Comparison of ENCODE assay signal across 26 cellular contexts in genomic region chr15:25536801-25537310, GRCh38.
"Had no signal": no experiment of that assay in that cellular context is flagged by ENCODE, and none has a peak within 500 bp of the region (broad histone marks: within the 10 kb centered on the region; RNA-seq: fewer than 3 reads in every experiment).

No MANE protein-coding gene starts in this region.

- H3K36me3 Mint-ChIP-seq: activated naive CD8-positive, alpha-beta T cell had no signal

- H3K4me1 Mint-ChIP-seq: activated CD4-positive, alpha-beta memory T cell treated with anti-CD3 and anti-CD28 coated beads, Interleukin-2, amount 10 ng/mL, durations not matched to agents 7 days and 5 days; activated CD4-positive, alpha-beta T cell treated with anti-CD3 and anti-CD28 coated beads, Interleukin-2, amount 10 ng/mL, durations not matched to agents 7 days and 5 days; T-helper 17 cell had no signal

- H3K36me3 ChIP-seq: colonic mucosa had no signal

- DNase-seq: activated CD4-positive, alpha-beta memory T cell treated with anti-CD3 and anti-CD28 coated beads, Interleukin-2, amount 10 ng/mL, durations not matched to agents 7 days and 5 days; activated CD4-positive, alpha-beta T cell treated with anti-CD3 and anti-CD28 coated beads for 1 hour; activated CD4-positive, alpha-beta T cell treated with anti-CD3 and anti-CD28 coated beads for 4 hours; activated CD4-positive, alpha-beta T cell treated with anti-CD3 and anti-CD28 coated beads, Interleukin-2, amount 10 ng/mL, durations not matched to agents 7 days and 5 days; activated CD4-positive, alpha-beta T cell treated with anti-CD3 and anti-CD28 coated beads, Interleukin-2, amount 50 U/mL, for 4 hours; activated CD8-positive, alpha-beta memory T cell treated with anti-CD3 and anti-CD28 coated beads, Interleukin-2, amount 50 U/mL, for 48 hours; activated gamma-delta T cell treated with Interleukin-2 at 50 U/mL for 16 hours; activated naive CD4-positive, alpha-beta T cell treated with anti-CD3 and anti-CD28 coated beads, Interleukin-2, amount 50 U/mL, for 16 hours; activated naive CD4-positive, alpha-beta T cell treated with Interleukin-2 at 50 U/mL for 16 hours; activated T-cell treated with anti-CD3 and anti-CD28 coated beads for 4 hours; activated T-cell treated with anti-CD3 and anti-CD28 coated beads, Interleukin-2, amount 50 U/mL, for 24 hours; activated T-cell treated with anti-CD3 and anti-CD28 coated beads, Interleukin-2, amount 50 U/mL, for 72 hours; amniotic stem cell; anterior cingulate cortex; caudate nucleus; colonic mucosa; dorsolateral prefrontal cortex; effector memory CD4-positive, alpha-beta T cell; endodermal cell; foreskin fibroblast; head of caudate nucleus; T-helper 1 cell; T-helper 17 cell; T1000 had no signal

- H3K27ac Mint-ChIP-seq: activated CD4-positive, alpha-beta memory T cell treated with anti-CD3 and anti-CD28 coated beads, Interleukin-2, amount 10 ng/mL, durations not matched to agents 7 days and 5 days; activated CD4-positive, alpha-beta T cell treated with anti-CD3 and anti-CD28 coated beads, Interleukin-2, amount 10 ng/mL, durations not matched to agents 7 days and 5 days; activated naive CD8-positive, alpha-beta T cell; activated T-cell treated with anti-CD3 and anti-CD28 coated beads, Interleukin-2, amount 50 U/mL, for 24 hours; activated T-cell treated with anti-CD3 and anti-CD28 coated beads, Interleukin-2, amount 50 U/mL, for 72 hours; endodermal cell; T-helper 17 cell; T-helper 2 cell treated with Interferon-gamma antibody and Interleukin-4, amounts not matched to agents 5 μg/mL and 100 μg/mL, for 36 hours had no signal

- H3K4me3 ChIP-seq: colonic mucosa, dorsolateral prefrontal cortex had no signal

- H3K27me3 Mint-ChIP-seq: activated CD4-positive, alpha-beta memory T cell treated with anti-CD3 and anti-CD28 coated beads, Interleukin-2, amount 10 ng/mL, durations not matched to agents 7 days and 5 days; activated CD4-positive, alpha-beta T cell treated with anti-CD3 and anti-CD28 coated beads, Interleukin-2, amount 10 ng/mL, durations not matched to agents 7 days and 5 days; activated T-cell treated with anti-CD3 and anti-CD28 coated beads, Interleukin-2, amount 50 U/mL, for 24 hours; T-helper 17 cell had no signal

- H3K9me3 ChIP-seq: colonic mucosa had no signal

- H3K27ac ChIP-seq: colonic mucosa, dorsolateral prefrontal cortex had no signal

- H3K9me3 Mint-ChIP-seq: activated CD4-positive, alpha-beta memory T cell treated with anti-CD3 and anti-CD28 coated beads, Interleukin-2, amount 10 ng/mL, durations not matched to agents 7 days and 5 days; activated CD4-positive, alpha-beta T cell treated with anti-CD3 and anti-CD28 coated beads, Interleukin-2, amount 10 ng/mL, durations not matched to agents 7 days and 5 days; activated T-cell treated with anti-CD3 and anti-CD28 coated beads, Interleukin-2, amount 50 U/mL, for 24 hours; activated T-cell treated with anti-CD3 and anti-CD28 coated beads, Interleukin-2, amount 50 U/mL, for 72 hours; endodermal cell; T-helper 2 cell treated with Interferon-gamma antibody and Interleukin-4, amounts not matched to agents 5 μg/mL and 100 μg/mL, for 36 hours had no signal

- H3K27me3 ChIP-seq: colonic mucosa, dorsolateral prefrontal cortex had no signal

- H3K4me3 Mint-ChIP-seq: activated CD4-positive, alpha-beta memory T cell treated with anti-CD3 and anti-CD28 coated beads, Interleukin-2, amount 10 ng/mL, durations not matched to agents 7 days and 5 days; activated CD4-positive, alpha-beta T cell treated with anti-CD3 and anti-CD28 coated beads, Interleukin-2, amount 10 ng/mL, durations not matched to agents 7 days and 5 days; activated naive CD8-positive, alpha-beta T cell; activated T-cell treated with anti-CD3 and anti-CD28 coated beads, Interleukin-2, amount 50 U/mL, for 24 hours; activated T-cell treated with anti-CD3 and anti-CD28 coated beads, Interleukin-2, amount 50 U/mL, for 72 hours; endodermal cell; T-helper 17 cell; T-helper 2 cell treated with Interferon-gamma antibody and Interleukin-4, amounts not matched to agents 5 μg/mL and 100 μg/mL, for 36 hours had no signal

- H3K4me1 ChIP-seq: colonic mucosa had no signal
